27 cellular contexts compared by ENCODE assay signal in genomic region chr22:48405741-48406140, GRCh38.
"Had no signal": no experiment of that assay in that cellular context is flagged by ENCODE, and none has a peak within 500 bp of the region (broad histone marks: within the 10 kb centered on the region; RNA-seq: fewer than 3 reads in every experiment).

No MANE protein-coding gene starts in this region.

- H3K4me3 ChIP-seq: adrenal gland, ascending aorta, left lung, ovary, psoas muscle, right atrium auricular region, thyroid gland had no signal

- DNase-seq: activated naive CD4-positive, alpha-beta T cell; activated T-cell treated with anti-CD3 and anti-CD28 coated beads, Interleukin-2, amount 50 U/mL, for 1 hour; central memory CD4-positive, alpha-beta T cell; dermis blood vessel endothelial cell; effector CD8-positive, alpha-beta T cell; erythroblast; foreskin melanocyte; hypothalamus; islet precursor cell; left lung; ovary; psoas muscle; stimulated activated CD4-positive, alpha-beta T cell treated with anti-CD3 and anti-CD28 coated beads, Interleukin-12 subunit alpha, Interleukin-12 subunit beta, amount 100 ng/mL, for 4 hours; stimulated activated CD4-positive, alpha-beta T cell treated with anti-CD3 and anti-CD28 coated beads, Interleukin-4, amount 100 ng/mL, for 4 hours; stimulated activated naive CD8-positive, alpha-beta T cell treated with anti-CD3 and anti-CD28 coated beads, Interleukin-15, Interleukin-2, amounts not matched to agents 100 U/mL and 50 U/mL, for 24 hours; substantia nigra; T-cell; thyroid gland had no signal

- H3K27ac ChIP-seq: adrenal gland, ascending aorta, left lung, ovary, psoas muscle, right atrium auricular region, thyroid gland had no signal

- H3K4me1 ChIP-seq: adrenal gland, ascending aorta, left lung, psoas muscle, right atrium auricular region, thyroid gland had no signal

- H3K4me3 Mint-ChIP-seq: activated naive CD8-positive, alpha-beta T cell; natural killer cell treated with Interleukin-12 subunit alpha and Interleukin-12 subunit beta and Interleukin-15 and Interleukin-18, amount 100 ng/mL, for 72 hours; T-cell; T-helper 2 cell treated with Interferon-gamma antibody and Interleukin-4, amounts not matched to agents 5 μg/mL and 100 μg/mL, for 36 hours; WTC11 had no signal

- H3K27ac Mint-ChIP-seq: activated naive CD8-positive, alpha-beta T cell; activated T-helper 2 cell treated with anti-CD3 and anti-CD28 coated beads, Interferon-gamma antibody, Interleukin-2, Interleukin-4, amounts not matched to agents 10 μg/mL and 5 μg/mL and 100 μg/mL, durations not matched to agents 14 hours and 24 hours and 36 hours; natural killer cell treated with Interleukin-12 subunit alpha and Interleukin-12 subunit beta and Interleukin-15 and Interleukin-18, amount 100 ng/mL, for 72 hours; T-cell; T-helper 2 cell treated with Interferon-gamma antibody and Interleukin-4, amounts not matched to agents 5 μg/mL and 100 μg/mL, for 36 hours; WTC11 had no signal

- H3K27me3 ChIP-seq: adrenal gland, ascending aorta, ovary, right atrium auricular region, thyroid gland had no signal

- H3K36me3 ChIP-seq: adrenal gland, ascending aorta, left lung, ovary, right atrium auricular region, thyroid gland had no signal

- H3K9me3 Mint-ChIP-seq: activated T-helper 2 cell treated with anti-CD3 and anti-CD28 coated beads, Interferon-gamma antibody, Interleukin-2, Interleukin-4, amounts not matched to agents 10 μg/mL and 5 μg/mL and 100 μg/mL, durations not matched to agents 14 hours and 24 hours and 36 hours; natural killer cell treated with Interleukin-12 subunit alpha and Interleukin-12 subunit beta and Interleukin-15 and Interleukin-18, amount 100 ng/mL, for 72 hours; T-helper 2 cell treated with Interferon-gamma antibody and Interleukin-4, amounts not matched to agents 5 μg/mL and 100 μg/mL, for 36 hours; WTC11 had no signal

- H3K4me1 Mint-ChIP-seq: T-cell had no signal

- H3K9me3 ChIP-seq: adrenal gland, ascending aorta, ovary, psoas muscle, thyroid gland had no signal

- H3K27me3 Mint-ChIP-seq: activated naive CD8-positive, alpha-beta T cell; T-cell had no signal

- ATAC-seq: left lung; natural killer cell treated with Interleukin-12 subunit alpha and Interleukin-12 subunit beta and Interleukin-15 and Interleukin-18, amount 100 ng/mL, for 72 hours; psoas muscle; stimulated activated naive CD8-positive, alpha-beta T cell treated with anti-CD3 and anti-CD28 coated beads, Interleukin-15, Interleukin-2, amounts not matched to agents 100 U/mL and 50 U/mL, for 24 hours; T-cell; WTC11 had no signal

- FAIRE-seq: TTC549 had no signal
